Comparison of ENCODE assay signal across 8 cellular contexts in the genomic region with DNA sequence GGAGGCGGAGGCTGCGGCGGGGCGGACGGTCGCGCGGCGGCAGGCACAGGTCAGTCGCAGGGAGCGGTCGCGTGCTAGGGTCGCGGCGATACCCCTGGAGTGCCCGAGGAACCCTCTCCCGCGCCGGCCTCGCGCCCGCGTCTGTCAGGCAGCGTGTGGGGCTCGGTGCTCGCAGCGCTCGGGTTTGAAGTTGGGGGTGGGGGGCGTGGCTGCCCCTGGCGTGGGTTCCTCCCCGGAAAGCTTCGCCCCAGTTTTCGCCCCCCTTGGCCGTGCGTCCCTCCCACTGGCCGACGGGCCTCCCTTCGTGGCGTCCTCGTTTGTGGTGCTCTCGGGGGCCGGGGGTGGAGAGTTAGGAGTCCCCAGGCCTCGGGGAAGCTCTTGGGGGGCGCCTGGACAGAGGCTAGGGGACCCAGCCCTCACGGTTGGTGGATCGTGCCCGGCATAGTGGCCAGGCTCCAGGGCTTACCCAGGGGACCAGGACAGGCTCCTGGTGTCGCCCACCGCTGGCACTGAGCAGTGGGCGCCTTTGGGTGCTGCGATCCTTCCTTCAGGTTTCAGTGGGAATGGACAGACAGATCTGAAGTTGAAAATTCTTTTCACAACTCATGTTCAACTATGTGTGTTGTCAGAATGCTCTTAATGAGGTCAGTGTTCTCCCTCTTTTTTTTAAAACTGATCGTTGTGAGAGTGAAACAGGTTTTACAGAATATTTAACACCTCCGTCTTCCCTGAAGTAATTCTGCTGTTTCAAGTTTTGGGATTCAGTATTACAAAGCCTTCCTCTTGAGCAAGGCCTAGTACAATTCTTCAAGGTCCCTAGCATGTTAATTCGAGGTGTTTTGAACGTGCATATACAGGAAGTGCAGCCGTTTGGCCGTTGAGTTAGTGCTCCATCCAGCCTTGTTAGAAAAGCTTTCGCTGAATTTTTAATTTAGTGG. TPM values are rescaled to one million over a fixed set of nuclear protein-coding genes. Genes with fewer than 3 reads are reported as not detected.
DNase-seq lines count a peak whose midpoint lies in the region; ATAC-seq, FAIRE-seq and TF ChIP-seq lines count a peak whose summit lies in the region.

No MANE protein-coding gene starts in this region.

- peaks cover 25% of the 10 kb centered on the region; the same call in 2 of the 3 replicates for H3K36me3 ChIP-seq in K562 (ENCODE audit: control insufficient read depth, insufficient read depth, low read length)
- peaks cover 0 to 22% of the 10 kb centered on the region in 2 donors for H3K36me3 ChIP-seq in left lung

- peaks cover 63% of the 10 kb centered on the region for H3K79me2 ChIP-seq in K562 (ENCODE audit: control insufficient read depth, insufficient read depth, low read length)

- no peaks in the 10 kb centered on the region for H3K9me3 ChIP-seq in K562 (replicated peaks; ENCODE audit: control insufficient read depth, insufficient read depth, low read depth, low read length)
- no peaks in the 10 kb centered on the region for H3K9me3 ChIP-seq in left lung

- peak overlapping the region; percentile 94 to 95 for H3K9ac ChIP-seq in K562 (ENCODE audit: insufficient read depth in 1 of 2, low read depth in 2 of 2, low read length in 2 of 2)

- ATAC-seq in HG03354 (IDR thresholded peaks at IDR 0.05; ENCODE audit: poor library complexity, severe bottlenecking, unreplicated experiment): peak; percentile 52
- ATAC-seq in K562: peak; percentile 12
- ATAC-seq in left lung: no peak
- no peak for ATAC-seq in HG03159 (IDR thresholded peaks at IDR 0.05; ENCODE audit: unreplicated experiment)

- H3K27me3 ChIP-seq in K562 (ENCODE audit: control insufficient read depth in 2 of 2, insufficient read depth in 2 of 2, low read length in 2 of 2): no peaks in the 10 kb centered on the region
- no peaks in the 10 kb centered on the region for H3K27me3 ChIP-seq in left lung

- BruUV-seq in K562 (replicated peaks; lab: Mats Ljungman, UMichigan): TSS peak; percentile 39

- peak overlapping the region; percentile 98 for H3K4me2 ChIP-seq in K562 (ENCODE audit: insufficient read depth, low read length)

- no peaks in the 10 kb centered on the region for H3K9me1 ChIP-seq in K562 (ENCODE audit: control insufficient read depth, insufficient read depth, low read length)

- H4K20me1 ChIP-seq in K562 (replicated peaks; ENCODE audit: control insufficient read depth, insufficient read depth, low read length): no peaks in the 10 kb centered on the region

- DNase-seq in AG04449 (ENCODE audit: low read depth, low spot score) (no peak), GM13977 (ENCODE audit: low spot score) (peak; percentile 82), SW480 (ENCODE audit: low spot score) (peak; percentile 34), K562 (ENCODE audit: extremely low read depth in 1 of 4, low spot score in 3 of 4) (peak; percentile 68 to 86 (median 81)), left lung (no peak)
- peak; percentile 30 to 49 for DNase-seq in stimulated activated CD8-positive, alpha-beta memory T cell treated with anti-CD3 and anti-CD28 coated beads, Interleukin-15, amount 100 ng/mL, for 4 hours (ENCODE audit: low read depth in 2 of 2)

- peak; percentile 66 for FAIRE-seq in K562 (lab: Jason Lieb, UNC)

- H3K27ac ChIP-seq in K562 (ENCODE audit: extremely low read depth, low read depth, low read length) (peak overlapping the region; percentile 87), left lung (peak overlapping the region; percentile 95)

- peak overlapping the region; percentile 92 for H3K4me3 ChIP-seq in AG04449 (ENCODE audit: low read depth, low read length)
- peak overlapping the region; percentile 68 for H3K4me3 ChIP-seq in K562
- peak overlapping the region; percentile 82 to 94 for H3K4me3 ChIP-seq in left lung

- TF ChIP-seq POLR2A in K562 (conservative IDR thresholded peaks at IDR 0.05): peak; percentile 23; the same call in 1 of the 2 replicates

- TF ChIP-seq RAD21 in K562 (CRISPR knock-in tag; conservative IDR thresholded peaks at IDR 0.05 in 1 of 2, IDR thresholded peaks at IDR 0.05 in 1 of 2): no peak

- in situ Hi-C loops in GM13977 (cut with MboI; ENCODE audit: low pct_unique_long_range_greater_than_20kb, low sequenced_read_pairs, unreplicated experiment) (no loop called here), K562 (cut with MboI) (no loop called here)

- peak overlapping the region; percentile 88 for H2AFZ ChIP-seq in K562 (ENCODE audit: low read depth, low read length)

- 0 out of 2 replicates have a peak, but pooled peaks have one; percentile 3 for TF ChIP-seq EP300 in K562 (IDR thresholded peaks at IDR 0.05; ENCODE audit: low read length)

- CTCF ChIA-PET in AG04449 (lab: Yijun Ruan, JAX) (interaction anchor here (1.4 kb wide), 1 partner anchor 139 kb away, joined by 3 read pairs; no protein-coding TSS in a partner anchor), K562 (lab: Yijun Ruan, JAX; ENCODE audit: low intra/inter-chr PET ratio) (no interaction called here)

- TF ChIP-seq CTCF in AG04449 (IDR thresholded peaks at IDR 0.05; ENCODE audit: insufficient read depth, low read length, missing control alignments): no peak
- TF ChIP-seq CTCF in GM13977 (IDR thresholded peaks at IDR 0.05; ENCODE audit: extremely low read depth, insufficient read depth, missing control alignments): no peak
- TF ChIP-seq CTCF in K562 (IDR thresholded peaks at IDR 0.05 in 2 of 3, conservative IDR thresholded peaks at IDR 0.05 in 1 of 3; ENCODE audit: insufficient read depth in 2 of 3, low read depth in 1 of 3, low read length in 3 of 3): no peak
- no peak for TF ChIP-seq CTCF in left lung (IDR thresholded peaks at IDR 0.05)

- intact Hi-C loops in K562 (cut with micrococcal nuclease) (loop anchor here (2.0 to 5.0 kb wide), 3 partner anchors 71 to 339 kb away; a partner anchor contains a TSS), left lung (cut with DNase I) (no loop called here)

- POLR2A ChIA-PET in AG04449 (lab: Yijun Ruan, JAX): no interaction called here
- POLR2A ChIA-PET in K562 (lab: Yijun Ruan, JAX): interaction anchor here (0.6 to 2.9 kb wide), 6 partner anchors 11 to 1195 kb away, joined by 3 to 10 read pairs (median 3); no protein-coding TSS in a partner anchor

- H3K4me1 ChIP-seq in K562 (replicated peaks in 1 of 2; ENCODE audit: control insufficient read depth in 2 of 2, insufficient read depth in 2 of 2, low read length in 2 of 2): peaks cover 17 to 28% of the 10 kb centered on the region in 2 experiments
- H3K4me1 ChIP-seq in left lung: peaks cover 0 to 29% of the 10 kb centered on the region in 2 donors

- WGBS in K562 (ENCODE audit: insufficient coverage, low coverage, missing lambda C conversion rate): under 1% methylated on average over 54 of the region's 59 CpGs

TF ChIP-seq in K562, 482 proteins besides CTCF, POLR2A, EP300 and RAD21 (continues in another document):
- TF ChIP-seq ZFX (CRISPR knock-in tag; IDR thresholded peaks at IDR 0.05) (peak; percentile 50), ZBTB7A (IDR thresholded peaks at IDR 0.05; ENCODE audit: borderline replicate concordance, control insufficient read depth, low read depth, low read length) (peak; percentile 57), CBX5 (IDR thresholded peaks at IDR 0.05; ENCODE audit: borderline replicate concordance, low read depth) (peak; percentile 50; the same call in 1 of the 2 replicates), ZNF217 (CRISPR knock-in tag; IDR thresholded peaks at IDR 0.05) (no peak), RCOR1 (IDR thresholded peaks at IDR 0.05; ENCODE audit: borderline replicate concordance in 1 of 2, low read depth in 2 of 2, low read length in 2 of 2) (0 out of 4 replicates have a peak, but pooled peaks of 1 of the 2 experiments have one; percentile 14), MAZ (CRISPR knock-in tag; conservative IDR thresholded peaks at IDR 0.05 in 1 of 2, IDR thresholded peaks at IDR 0.05 in 1 of 2) (peak in 1 of 2 experiments; percentile 80; a peak in 3 of 4 replicates), SNRNP70 (optimal IDR thresholded peaks at IDR 0.05; ENCODE audit: low read depth, low read length) (no peak)
- TF ChIP-seq, protein P1, sequence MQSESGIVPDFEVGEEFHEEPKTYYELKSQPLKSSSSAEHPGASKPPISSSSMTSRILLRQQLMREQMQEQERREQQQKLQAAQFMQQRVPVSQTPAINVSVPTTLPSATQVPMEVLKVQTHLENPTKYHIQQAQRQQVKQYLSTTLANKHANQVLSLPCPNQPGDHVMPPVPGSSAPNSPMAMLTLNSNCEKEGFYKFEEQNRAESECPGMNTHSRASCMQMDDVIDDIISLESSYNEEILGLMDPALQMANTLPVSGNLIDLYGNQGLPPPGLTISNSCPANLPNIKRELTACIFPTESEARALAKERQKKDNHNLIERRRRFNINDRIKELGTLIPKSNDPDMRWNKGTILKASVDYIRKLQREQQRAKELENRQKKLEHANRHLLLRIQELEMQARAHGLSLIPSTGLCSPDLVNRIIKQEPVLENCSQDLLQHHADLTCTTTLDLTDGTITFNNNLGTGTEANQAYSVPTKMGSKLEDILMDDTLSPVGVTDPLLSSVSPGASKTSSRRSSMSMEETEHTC (IDR thresholded peaks at IDR 0.05): no peak

RNA-seq across cellular contexts. Expression of a gene that starts 0.6 kb away (rescaled TPM):
- 20.8 and 41.1 TPM in 2 replicates for total RNA-seq in K562 (2011; cell fraction: chromatin; rRNA removed; ENCODE audit: low replicate concordance)
- 20.5 and 24.7 TPM in 2 replicates for total RNA-seq in K562 (2011; cell fraction: nucleolus; rRNA removed)
- total RNA-seq in K562 (2011; cell fraction: nucleoplasm; rRNA removed): 29.5 and 36.5 TPM in 2 replicates
- total RNA-seq in K562 (2014; rRNA removed) (64.5 and 68.0 TPM in 2 replicates), K562 (2014; rRNA removed; fragmentation: Illumina TruSeq; extraction: Trizol) (60.2 and 67.7 TPM in 2 replicates), K562 (2015; rRNA removed; fragmentation: Illumina TruSeq; extraction: Trizol) (62.5 and 65.9 TPM in 2 replicates), K562 (2021) (65.3 and 70.0 TPM in 2 replicates), left lung (10 to 100 TPM; 46.8 to 48.7 TPM)
- polyA plus RNA-seq in K562 (2011; rRNA removed) (58.3 and 58.4 TPM in 2 replicates), K562 (2014; fragmentation: Illumina TruSeq; extraction: Trizol) (56.1 and 61.3 TPM in 2 replicates), K562 (2014; fragmentation: Nextera tagmentation; extraction: Ambion mirVana) (10 to 100 TPM; 10.9 to 13.1 TPM), K562 (2014; rRNA removed) (60.4 and 69.6 TPM in 2 replicates)
- 62.4 and 72.6 TPM in 2 replicates for polyA plus RNA-seq in K562 (2011; cell fraction: cytosol; rRNA removed)
- 30.6 and 32.7 TPM in 2 replicates for polyA plus RNA-seq in K562 (2011; cell fraction: nucleus; rRNA removed)
- polyA plus RNA-seq in K562 (2012): 46.1 and 50.9 TPM in 2 replicates
- 74.0 and 77.6 TPM in 2 replicates for polyA minus RNA-seq in K562 (2011; rRNA and poly(A)+ RNA removed)
- 44.2 and 45.3 TPM in 2 replicates for polyA minus RNA-seq in K562 (2011; cell fraction: cytosol; rRNA and poly(A)+ RNA removed)
- 20.2 and 27.3 TPM in 2 replicates for polyA minus RNA-seq in K562 (2011; cell fraction: nucleus; rRNA and poly(A)+ RNA removed)

Comparison
In these comparisons a context has a peak if more than half of its experiments do, and no peak if none do; other contexts are left out.
1. DNase-seq: peak in GM13977 (single experiment), SW480 (single experiment), K562 (4 of 4) and stimulated activated CD8-positive, alpha-beta memory T cell treated with anti-CD3 and anti-CD28 coated beads, Interleukin-15, amount 100 ng/mL, for 4 hours (2 of 2); none in AG04449 (single experiment) and left lung (0 of 2).
2. ATAC-seq: peak in HG03354 (single experiment) and K562 (single experiment); none in left lung (single experiment) and HG03159 (single experiment).
3. Peak in every context shown above with its lines, with median percentiles within 50 percentile points of each other: H3K4me3 ChIP-seq.